Comparison of ENCODE assay signal across 12 cellular contexts in genomic region chr10:72085864-72086465, GRCh38. TPM values are rescaled to one million over a fixed set of nuclear protein-coding genes. Genes with fewer than 3 reads are reported as not detected.
DNase-seq lines count a peak whose midpoint lies in the region; ATAC-seq and TF ChIP-seq lines count a peak whose summit lies in the region.
"Had no signal": no experiment of that assay in that cellular context is flagged by ENCODE, and none has a peak within 500 bp of the region (broad histone marks: within the 10 kb centered on the region; RNA-seq: fewer than 3 reads in every experiment).

No MANE protein-coding gene starts in this region.

- H3K36me3 Mint-ChIP-seq in activated CD4-positive, alpha-beta memory T cell treated with anti-CD3 and anti-CD28 coated beads, Interleukin-2, amount 10 ng/mL, durations not matched to agents 7 days and 5 days (ENCODE audit: low read depth) = peaks cover 64% of the 10 kb centered on the region
- H3K36me3 Mint-ChIP-seq in memory B cell = peaks cover 10% of the 10 kb centered on the region

- peak overlapping the region; percentile 97 for H3K4me3 Mint-ChIP-seq in activated CD4-positive, alpha-beta memory T cell treated with anti-CD3 and anti-CD28 coated beads, Interleukin-2, amount 10 ng/mL, durations not matched to agents 7 days and 5 days
- H3K4me3 Mint-ChIP-seq in memory B cell = peak overlapping the region; percentile 95

- 56 to 74% methylated on average over 1 of the region's 1 CpG for WGBS in heart right ventricle, 2 donors
- WGBS in transverse colon (ENCODE audit: low coverage in 1 of 2), 2 donors = 95% methylated on average over 1 of the region's 1 CpG; no CpG with 5 or more reads in 1 of the 2 donors
- WGBS in ovary, 3 donors = 73 to 85% (median 77%) methylated on average over 1 of the region's 1 CpG

- in situ Hi-C loops in transverse colon (cut with MboI; ENCODE audit: low pct_ligation_motif_present in 1 of 4, low pct_unique_long_range_greater_than_20kb in 1 of 4, low sequenced_read_pairs in 3 of 4) = no loop called here

- peaks cover 77% of the 10 kb centered on the region for H3K4me1 Mint-ChIP-seq in activated CD4-positive, alpha-beta memory T cell treated with anti-CD3 and anti-CD28 coated beads, Interleukin-2, amount 10 ng/mL, durations not matched to agents 7 days and 5 days
- H3K4me1 Mint-ChIP-seq in memory B cell = peaks cover 44% of the 10 kb centered on the region

- H3K27me3 Mint-ChIP-seq in activated CD4-positive, alpha-beta memory T cell treated with anti-CD3 and anti-CD28 coated beads, Interleukin-2, amount 10 ng/mL, durations not matched to agents 7 days and 5 days = no peaks in the 10 kb centered on the region
- H3K27me3 Mint-ChIP-seq in memory B cell = no peaks in the 10 kb centered on the region

- H3K4me3 ChIP-seq in heart right ventricle (peak overlapping the region in 1 of 10 donors; percentile 67), transverse colon (no peak overlapping the region), ovary (no peak overlapping the region)

- no peaks in the 10 kb centered on the region for H3K9me3 Mint-ChIP-seq in activated CD4-positive, alpha-beta memory T cell treated with anti-CD3 and anti-CD28 coated beads, Interleukin-2, amount 10 ng/mL, durations not matched to agents 7 days and 5 days
- H3K9me3 Mint-ChIP-seq in memory B cell = no peaks in the 10 kb centered on the region

- TF ChIP-seq EP300 in transverse colon (IDR thresholded peaks at IDR 0.05; ENCODE audit: low read depth) = no peak
- TF ChIP-seq EP300 in ovary (IDR thresholded peaks at IDR 0.05) = no peak

- DNase-seq in heart right ventricle (no peak), Right ventricle myocardium superior (no peak), memory B cell (ENCODE audit: low spot score in 2 of 2) (no peak), transverse colon (no peak), ovary (no peak), NCI-H1417 treated with DMSO at 0.1 percent for 48 hours (lab: John Stamatoyannopoulos, UW) (no peak)
- DNase-seq in activated CD4-positive, alpha-beta memory T cell treated with anti-CD3 and anti-CD28 coated beads, Interleukin-2, amount 10 ng/mL, durations not matched to agents 7 days and 5 days = no peak
- DNase-seq: GDM1; NCI-H1417; SIG-M5; stimulated activated CD4-positive, alpha-beta T cell treated with anti-CD3 and anti-CD28 coated beads, Interleukin-12 subunit alpha, Interleukin-12 subunit beta, amount 100 ng/mL, for 4 hours had no signal

- TF ChIP-seq CTCF in heart right ventricle (IDR thresholded peaks at IDR 0.05) (no peak), transverse colon (IDR thresholded peaks at IDR 0.05) (no peak), ovary (IDR thresholded peaks at IDR 0.05) (no peak)

- no peaks in the 10 kb centered on the region for H3K9me3 ChIP-seq in heart right ventricle
- H3K9me3 ChIP-seq in transverse colon = no peaks in the 10 kb centered on the region
- no peaks in the 10 kb centered on the region for H3K9me3 ChIP-seq in ovary

- peak overlapping the region; percentile 90 for H3K27ac Mint-ChIP-seq in activated CD4-positive, alpha-beta memory T cell treated with anti-CD3 and anti-CD28 coated beads, Interleukin-2, amount 10 ng/mL, durations not matched to agents 7 days and 5 days
- H3K27ac Mint-ChIP-seq in memory B cell = peak overlapping the region; percentile 95

- CTCF ChIA-PET in activated CD4-positive, alpha-beta memory T cell treated with anti-CD3 and anti-CD28 coated beads, Interleukin-2, amount 10 ng/mL, durations not matched to agents 7 days and 5 days (lab: Charles Lee) = interaction anchor here (1.2 to 2.9 kb wide), 2 partner anchors 36 to 37 kb away, joined by 4 to 13 read pairs; no protein-coding TSS in a partner anchor

- intact Hi-C loops in heart right ventricle (cut with DNase I) (no loop called here), Right ventricle myocardium superior (cut with DNase I) (no loop called here), transverse colon (cut with DNase I; ENCODE audit: low total_unique reads) (no loop called here), ovary (cut with DNase I) (no loop called here)

- peaks cover 13 to 41% (median 37%) of the 10 kb centered on the region in 9 donors for H3K4me1 ChIP-seq in heart right ventricle
- H3K4me1 ChIP-seq in transverse colon = peaks cover 11 to 26% (median 22%) of the 10 kb centered on the region in 4 donors
- peaks cover 12% of the 10 kb centered on the region for H3K4me1 ChIP-seq in ovary (ENCODE audit: insufficient read depth)

- TF ChIP-seq POLR2A in transverse colon (IDR thresholded peaks at IDR 0.05) (no peak), ovary (IDR thresholded peaks at IDR 0.05) (no peak)

- no peak for ATAC-seq in heart right ventricle
- no peak for ATAC-seq in Right ventricle myocardium superior (ENCODE audit: poor library complexity)
- no peak for ATAC-seq in memory B cell (ENCODE audit: low read depth)
- no peak for ATAC-seq in HG03342 (IDR thresholded peaks at IDR 0.05; ENCODE audit: unreplicated experiment)

- POLR2A ChIA-PET in activated CD4-positive, alpha-beta memory T cell treated with anti-CD3 and anti-CD28 coated beads, Interleukin-2, amount 10 ng/mL, durations not matched to agents 7 days and 5 days (lab: Charles Lee) = interaction anchor here (1.0 to 4.6 kb wide), 6 partner anchors 21 to 248 kb away, joined by 3 to 46 read pairs (median 6); partner anchors contain the start of genes ANAPC16 and ASCC1

- H3K27me3 ChIP-seq in heart right ventricle (peaks cover 5 to 32% (median 19%) of the 10 kb centered on the region in 7 donors), transverse colon (peaks cover 44% of the 10 kb centered on the region), ovary (no peaks in the 10 kb centered on the region)

- peak overlapping the region; percentile 7 to 89 (median 78) for H3K27ac ChIP-seq in heart right ventricle
- peak overlapping the region in 3 of 4 donors; percentile 0 to 62 (median 56) for H3K27ac ChIP-seq in transverse colon
- no peak overlapping the region for H3K27ac ChIP-seq in ovary

- H3K36me3 ChIP-seq in heart right ventricle (no peaks in the 10 kb centered on the region), transverse colon (no peaks in the 10 kb centered on the region), ovary (no peaks in the 10 kb centered on the region)

RNA-seq across cellular contexts. Expression of gene SPOCK2, which starts 2.4 kb away (rescaled TPM):
- total RNA-seq in heart right ventricle = 10 to 100 TPM in 2 of 10 donors, 1 to 10 TPM in 8; 3.5 to 12.8 (median 6.4) TPM
- 10 to 100 TPM in 1 of 2 donors, 1 to 10 TPM in 1; 6.7 to 13.4 TPM for polyA plus RNA-seq in heart right ventricle
- total RNA-seq in Right ventricle myocardium superior = 9.6 TPM
- 100 to 1,000 TPM; 418 to 420 TPM for total RNA-seq in activated CD4-positive, alpha-beta memory T cell treated with anti-CD3 and anti-CD28 coated beads, Interleukin-2, amount 10 ng/mL, durations not matched to agents 7 days and 5 days
- 10 to 100 TPM in 2 of 4 donors, 1 to 10 TPM in 2; 6.0 to 24.7 (median 9.3) TPM for total RNA-seq in transverse colon
- total RNA-seq in ovary = 10 to 100 TPM in 3 of 7 donors, 1 to 10 TPM in 4; 1.4 to 77.7 (median 8.7) TPM
- polyA plus RNA-seq in ovary = 10 to 100 TPM in 1 of 2 donors, 1 to 10 TPM in 1; 1.7 to 27.1 TPM

Comparison
In these comparisons a context has a peak if more than half of its experiments do, and no peak if none do; other contexts are left out.
1. H3K27ac ChIP-seq: peak in heart right ventricle (10 of 10) and transverse colon (3 of 4); none in ovary (0 of 2).
2. RNA of gene SPOCK2, which starts 2.4 kb away (total RNA-seq): 418 to 420 TPM in activated CD4-positive, alpha-beta memory T cell treated with anti-CD3 and anti-CD28 coated beads, Interleukin-2, amount 10 ng/mL, durations not matched to agents 7 days and 5 days; 6.0 to 24.7 TPM in transverse colon, 9.6 TPM in Right ventricle myocardium superior (single experiment), 1.4 to 77.7 TPM in ovary and 3.5 to 12.8 TPM in heart right ventricle; every median in the first group is over 4 times any median in the second.